8 cellular contexts compared by ENCODE assay signal in genomic region chr20:34874094-34874654, GRCh38. TPM values are rescaled to one million over a fixed set of nuclear protein-coding genes. Genes with fewer than 3 reads are reported as not detected.
DNase-seq lines count a peak whose midpoint lies in the region; ATAC-seq and TF ChIP-seq lines count a peak whose summit lies in the region.

No MANE protein-coding gene starts in this region.

- intact Hi-C loops in CD4-positive, alpha-beta memory T cell (cut with micrococcal nuclease), result loop anchor here (1.0 to 10.0 kb wide), 5 partner anchors 86 to 334 kb away; partner anchors contain the start of genes EDEM2, PIGU and TRPC4AP

- H3K27ac Mint-ChIP-seq in CD4-positive, alpha-beta memory T cell, result peak overlapping the region in 6 of 7 donors; percentile 73 to 93 (median 80)
- no peak overlapping the region for H3K27ac Mint-ChIP-seq in activated CD8-positive, alpha-beta T cell treated with anti-CD3 and anti-CD28 coated beads, Interleukin-2, amount 10 ng/mL, durations not matched to agents 7 days and 5 days
- H3K27ac Mint-ChIP-seq in endothelial cell (ENCODE audit: unreplicated experiment), result peak overlapping the region; percentile 20

- no peaks in the 10 kb centered on the region for H3K9me3 ChIP-seq in CD4-positive, alpha-beta memory T cell (ENCODE audit: control insufficient read depth in 1 of 2, low read length in 2 of 2)

- no peaks in the 10 kb centered on the region for H3K36me3 ChIP-seq in CD4-positive, alpha-beta memory T cell (ENCODE audit: insufficient read depth, low read length)

- peaks cover 54% of the 10 kb centered on the region for H3K4me1 ChIP-seq in CD4-positive, alpha-beta memory T cell (ENCODE audit: insufficient read depth, low read length)

- peak overlapping the region; percentile 62 to 93 (median 87) for H3K4me3 Mint-ChIP-seq in CD4-positive, alpha-beta memory T cell
- H3K4me3 Mint-ChIP-seq in activated CD8-positive, alpha-beta T cell treated with anti-CD3 and anti-CD28 coated beads, Interleukin-2, amount 10 ng/mL, durations not matched to agents 7 days and 5 days, result peak overlapping the region; percentile 68
- no peak overlapping the region for H3K4me3 Mint-ChIP-seq in endothelial cell (ENCODE audit: unreplicated experiment)

- H3K27me3 ChIP-seq in CD4-positive, alpha-beta memory T cell (ENCODE audit: insufficient read depth, low read length), result no peaks in the 10 kb centered on the region

- no peaks in the 10 kb centered on the region for H3K36me3 Mint-ChIP-seq in CD4-positive, alpha-beta memory T cell
- no peaks in the 10 kb centered on the region for H3K36me3 Mint-ChIP-seq in activated CD8-positive, alpha-beta T cell treated with anti-CD3 and anti-CD28 coated beads, Interleukin-2, amount 10 ng/mL, durations not matched to agents 7 days and 5 days (ENCODE audit: low read depth)
- H3K36me3 Mint-ChIP-seq in endothelial cell (ENCODE audit: low read depth, unreplicated experiment), result peaks cover 9% of the 10 kb centered on the region

- H3K9me3 Mint-ChIP-seq in CD4-positive, alpha-beta memory T cell, result no peaks in the 10 kb centered on the region
- H3K9me3 Mint-ChIP-seq in activated CD8-positive, alpha-beta T cell treated with anti-CD3 and anti-CD28 coated beads, Interleukin-2, amount 10 ng/mL, durations not matched to agents 7 days and 5 days (ENCODE audit: insufficient read depth), result no peaks in the 10 kb centered on the region
- H3K9me3 Mint-ChIP-seq in endothelial cell (ENCODE audit: unreplicated experiment), result no peaks in the 10 kb centered on the region

- peak; percentile 63 for TF ChIP-seq CTCF in endothelial cell (IDR thresholded peaks at IDR 0.05; ENCODE audit: unreplicated experiment)

- peak in 3 of 5 donors; percentile 30 to 49 (median 43) for DNase-seq in CD4-positive, alpha-beta memory T cell
- DNase-seq in HS-5 (ENCODE audit: low read depth) (peak; percentile 67), NCI-H748 treated with DMSO at 0.1 percent for 48 hours (lab: John Stamatoyannopoulos, UW) (peak; percentile 77), endothelial cell (ENCODE audit: low spot score) (peak; percentile 77), mesenteric fat pad (ENCODE audit: low spot score) (peak; percentile 89)
- peak; percentile 71 for DNase-seq in activated CD8-positive, alpha-beta T cell treated with anti-CD3 and anti-CD28 coated beads, Interleukin-2, amount 10 ng/mL, durations not matched to agents 7 days and 5 days
- DNase-seq in stimulated activated CD8-positive, alpha-beta memory T cell treated with anti-CD3 and anti-CD28 coated beads, Interleukin-4, amount 100 ng/mL, for 48 hours, result peak; percentile 77

- H3K27ac ChIP-seq in CD4-positive, alpha-beta memory T cell (ENCODE audit: low read depth, low read length), result no peak overlapping the region

- peaks cover 42 to 81% (median 65%) of the 10 kb centered on the region in 4 donors for H3K4me1 Mint-ChIP-seq in CD4-positive, alpha-beta memory T cell
- peaks cover 55% of the 10 kb centered on the region for H3K4me1 Mint-ChIP-seq in activated CD8-positive, alpha-beta T cell treated with anti-CD3 and anti-CD28 coated beads, Interleukin-2, amount 10 ng/mL, durations not matched to agents 7 days and 5 days (ENCODE audit: low read depth)
- peaks cover 35% of the 10 kb centered on the region for H3K4me1 Mint-ChIP-seq in endothelial cell (ENCODE audit: unreplicated experiment)

- no peak for ATAC-seq in activated CD8-positive, alpha-beta T cell treated with anti-CD3 and anti-CD28 coated beads, Interleukin-2, amount 10 ng/mL, durations not matched to agents 7 days and 5 days
- no peak for ATAC-seq in HG03139 (IDR thresholded peaks at IDR 0.05; ENCODE audit: unreplicated experiment)

- H3K4me3 ChIP-seq in CD4-positive, alpha-beta memory T cell (ENCODE audit: low read length in 2 of 2), result no peak overlapping the region

- CTCF ChIA-PET in CD4-positive, alpha-beta memory T cell (lab: Charles Lee; ENCODE audit: partially characterized antibody), result interaction anchor here (1.0 to 7.2 kb wide), 10 partner anchors 14 to 89 kb away, joined by 3 to 100 read pairs (median 5); partner anchors contain the start of genes GSS, MYH7B and NCOA6
- CTCF ChIA-PET in activated CD8-positive, alpha-beta T cell treated with anti-CD3 and anti-CD28 coated beads, Interleukin-2, amount 10 ng/mL, durations not matched to agents 7 days and 5 days (lab: Charles Lee), result interaction anchor here (0.5 to 5.3 kb wide), 32 partner anchors 9 to 491 kb away, joined by 3 to 129 read pairs (median 4); partner anchors contain the start of genes EDEM2, GSS, MYH7B and NCOA6

- no peaks in the 10 kb centered on the region for H3K27me3 Mint-ChIP-seq in CD4-positive, alpha-beta memory T cell
- peaks cover 2% of the 10 kb centered on the region for H3K27me3 Mint-ChIP-seq in activated CD8-positive, alpha-beta T cell treated with anti-CD3 and anti-CD28 coated beads, Interleukin-2, amount 10 ng/mL, durations not matched to agents 7 days and 5 days (ENCODE audit: low read depth)
- peaks cover 9% of the 10 kb centered on the region for H3K27me3 Mint-ChIP-seq in endothelial cell (ENCODE audit: unreplicated experiment)

- POLR2A ChIA-PET in CD4-positive, alpha-beta memory T cell (lab: Charles Lee; ENCODE audit: partially characterized antibody), result interaction anchor here (1.3 to 4.0 kb wide), 4 partner anchors 44 to 218 kb away, joined by 3 to 34 read pairs (median 4); partner anchors contain the start of genes GSS, MYH7B, NCOA6 and TRPC4AP
- POLR2A ChIA-PET in activated CD8-positive, alpha-beta T cell treated with anti-CD3 and anti-CD28 coated beads, Interleukin-2, amount 10 ng/mL, durations not matched to agents 7 days and 5 days (lab: Charles Lee), result interaction anchor here (0.6 to 1.1 kb wide), 3 partner anchors 57 to 81 kb away, joined by 3 to 7 read pairs (median 4); partner anchors contain the start of genes GSS and MYH7B

RNA-seq across cellular contexts. Expression of gene GGT7, which starts 1.5 kb away (rescaled TPM):
- total RNA-seq in CD4-positive, alpha-beta memory T cell, result 10 to 100 TPM; 35.3 to 37.2 TPM
- polyA plus RNA-seq in CD4-positive, alpha-beta memory T cell, result 1 to 10 TPM; 2.0 to 5.7 TPM
- 1 to 10 TPM; 5.2 to 6.0 TPM for total RNA-seq in activated CD8-positive, alpha-beta T cell treated with anti-CD3 and anti-CD28 coated beads, Interleukin-2, amount 10 ng/mL, durations not matched to agents 7 days and 5 days
- 20.3 TPM for total RNA-seq in endothelial cell (ENCODE audit: unreplicated experiment)
- total RNA-seq in mesenteric fat pad, result 15.6 TPM

RNA-seq across cellular contexts. Expression of gene ACSS2, which starts 2.2 kb away (rescaled TPM):
- total RNA-seq in CD4-positive, alpha-beta memory T cell, result 10 to 100 TPM; 19.8 to 24.3 TPM
- polyA plus RNA-seq in CD4-positive, alpha-beta memory T cell, result 10 to 100 TPM; 11.4 to 14.1 TPM
- total RNA-seq in activated CD8-positive, alpha-beta T cell treated with anti-CD3 and anti-CD28 coated beads, Interleukin-2, amount 10 ng/mL, durations not matched to agents 7 days and 5 days, result 10 to 100 TPM; 24.0 to 25.5 TPM
- total RNA-seq in endothelial cell (ENCODE audit: unreplicated experiment) (53.2 TPM), mesenteric fat pad (127 TPM)

RNA-seq across cellular contexts. Expression of gene NCOA6, which starts 48.7 kb away (rescaled TPM):
- total RNA-seq in CD4-positive, alpha-beta memory T cell, result 10 to 100 TPM; 29.5 to 29.9 TPM
- polyA plus RNA-seq in CD4-positive, alpha-beta memory T cell, result 10 to 100 TPM in 1 of 2 donors, under 1 TPM in 1; 0.60 to 12.9 TPM
- 10 to 100 TPM; 25.8 to 26.9 TPM for total RNA-seq in activated CD8-positive, alpha-beta T cell treated with anti-CD3 and anti-CD28 coated beads, Interleukin-2, amount 10 ng/mL, durations not matched to agents 7 days and 5 days
- total RNA-seq in endothelial cell (ENCODE audit: unreplicated experiment), result 22.0 TPM
- 24.4 TPM for total RNA-seq in mesenteric fat pad
